In the genomic region with DNA sequence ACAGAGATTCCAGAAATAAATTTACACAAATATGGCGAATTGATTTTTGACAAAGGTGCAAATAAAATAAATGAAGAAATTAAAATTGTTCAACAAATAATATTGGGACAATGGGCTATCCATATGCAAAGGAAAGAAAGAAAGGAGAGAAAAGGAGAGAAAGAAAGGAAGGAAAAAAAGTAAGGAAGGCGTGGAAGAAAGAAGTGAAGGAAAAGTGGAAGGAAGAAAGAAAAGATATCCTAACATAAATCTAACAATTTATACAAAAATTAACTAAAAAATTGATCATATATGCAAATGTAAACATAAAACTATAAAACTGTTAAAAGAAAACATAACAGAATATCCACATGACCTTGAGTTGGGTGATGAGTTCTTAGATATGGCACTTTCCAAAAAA, we compare ENCODE assay signal across 1 cellular context.
TF ChIP-seq lines count a peak whose summit lies in the region.

No MANE protein-coding gene starts in this region.

TF ChIP-seq in GM23338, 12 proteins besides CTCF, POLR2A, EP300 and RAD21 (continued from another document):
- TF ChIP-seq, protein P1, sequence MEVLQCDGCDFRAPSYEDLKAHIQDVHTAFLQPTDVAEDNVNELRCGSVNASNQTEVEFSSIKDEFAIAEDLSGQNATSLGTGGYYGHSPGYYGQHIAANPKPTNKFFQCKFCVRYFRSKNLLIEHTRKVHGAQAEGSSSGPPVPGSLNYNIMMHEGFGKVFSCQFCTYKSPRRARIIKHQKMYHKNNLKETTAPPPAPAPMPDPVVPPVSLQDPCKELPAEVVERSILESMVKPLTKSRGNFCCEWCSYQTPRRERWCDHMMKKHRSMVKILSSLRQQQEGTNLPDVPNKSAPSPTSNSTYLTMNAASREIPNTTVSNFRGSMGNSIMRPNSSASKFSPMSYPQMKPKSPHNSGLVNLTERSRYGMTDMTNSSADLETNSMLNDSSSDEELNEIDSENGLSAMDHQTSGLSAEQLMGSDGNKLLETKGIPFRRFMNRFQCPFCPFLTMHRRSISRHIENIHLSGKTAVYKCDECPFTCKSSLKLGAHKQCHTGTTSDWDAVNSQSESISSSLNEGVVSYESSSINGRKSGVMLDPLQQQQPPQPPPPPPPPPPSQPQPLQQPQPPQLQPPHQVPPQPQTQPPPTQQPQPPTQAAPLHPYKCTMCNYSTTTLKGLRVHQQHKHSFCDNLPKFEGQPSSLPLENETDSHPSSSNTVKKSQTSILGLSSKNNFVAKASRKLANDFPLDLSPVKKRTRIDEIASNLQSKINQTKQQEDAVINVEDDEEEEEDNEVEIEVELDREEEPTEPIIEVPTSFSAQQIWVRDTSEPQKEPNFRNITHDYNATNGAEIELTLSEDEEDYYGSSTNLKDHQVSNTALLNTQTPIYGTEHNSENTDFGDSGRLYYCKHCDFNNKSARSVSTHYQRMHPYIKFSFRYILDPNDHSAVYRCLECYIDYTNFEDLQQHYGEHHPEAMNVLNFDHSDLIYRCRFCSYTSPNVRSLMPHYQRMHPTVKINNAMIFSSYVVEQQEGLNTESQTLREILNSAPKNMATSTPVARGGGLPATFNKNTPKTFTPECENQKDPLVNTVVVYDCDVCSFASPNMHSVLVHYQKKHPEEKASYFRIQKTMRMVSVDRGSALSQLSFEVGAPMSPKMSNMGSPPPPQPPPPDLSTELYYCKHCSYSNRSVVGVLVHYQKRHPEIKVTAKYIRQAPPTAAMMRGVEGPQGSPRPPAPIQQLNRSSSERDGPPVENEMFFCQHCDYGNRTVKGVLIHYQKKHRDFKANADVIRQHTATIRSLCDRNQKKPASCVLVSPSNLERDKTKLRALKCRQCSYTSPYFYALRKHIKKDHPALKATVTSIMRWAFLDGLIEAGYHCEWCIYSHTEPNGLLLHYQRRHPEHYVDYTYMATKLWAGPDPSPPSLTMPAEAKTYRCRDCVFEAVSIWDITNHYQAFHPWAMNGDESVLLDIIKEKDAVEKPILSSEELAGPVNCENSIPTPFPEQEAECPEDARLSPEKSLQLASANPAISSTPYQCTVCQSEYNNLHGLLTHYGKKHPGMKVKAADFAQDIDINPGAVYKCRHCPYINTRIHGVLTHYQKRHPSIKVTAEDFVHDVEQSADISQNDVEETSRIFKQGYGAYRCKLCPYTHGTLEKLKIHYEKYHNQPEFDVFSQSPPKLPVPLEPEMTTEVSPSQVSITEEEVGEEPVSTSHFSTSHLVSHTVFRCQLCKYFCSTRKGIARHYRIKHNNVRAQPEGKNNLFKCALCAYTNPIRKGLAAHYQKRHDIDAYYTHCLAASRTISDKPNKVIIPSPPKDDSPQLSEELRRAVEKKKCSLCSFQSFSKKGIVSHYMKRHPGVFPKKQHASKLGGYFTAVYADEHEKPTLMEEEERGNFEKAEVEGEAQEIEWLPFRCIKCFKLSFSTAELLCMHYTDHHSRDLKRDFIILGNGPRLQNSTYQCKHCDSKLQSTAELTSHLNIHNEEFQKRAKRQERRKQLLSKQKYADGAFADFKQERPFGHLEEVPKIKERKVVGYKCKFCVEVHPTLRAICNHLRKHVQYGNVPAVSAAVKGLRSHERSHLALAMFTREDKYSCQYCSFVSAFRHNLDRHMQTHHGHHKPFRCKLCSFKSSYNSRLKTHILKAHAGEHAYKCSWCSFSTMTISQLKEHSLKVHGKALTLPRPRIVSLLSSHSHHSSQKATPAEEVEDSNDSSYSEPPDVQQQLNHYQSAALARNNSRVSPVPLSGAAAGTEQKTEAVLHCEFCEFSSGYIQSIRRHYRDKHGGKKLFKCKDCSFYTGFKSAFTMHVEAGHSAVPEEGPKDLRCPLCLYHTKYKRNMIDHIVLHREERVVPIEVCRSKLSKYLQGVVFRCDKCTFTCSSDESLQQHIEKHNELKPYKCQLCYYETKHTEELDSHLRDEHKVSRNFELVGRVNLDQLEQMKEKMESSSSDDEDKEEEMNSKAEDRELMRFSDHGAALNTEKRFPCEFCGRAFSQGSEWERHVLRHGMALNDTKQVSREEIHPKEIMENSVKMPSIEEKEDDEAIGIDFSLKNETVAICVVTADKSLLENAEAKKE (CRISPR knock-in tag; IDR thresholded peaks at IDR 0.05): no peak
- TF ChIP-seq STAT1 (IDR thresholded peaks at IDR 0.05; ENCODE audit: unreplicated experiment) (no peak), ZNF331 (CRISPR knock-in tag; IDR thresholded peaks at IDR 0.05; ENCODE audit: low read depth) (no peak)
